ENCODE assay signal across 22 cellular contexts in the genomic region with DNA sequence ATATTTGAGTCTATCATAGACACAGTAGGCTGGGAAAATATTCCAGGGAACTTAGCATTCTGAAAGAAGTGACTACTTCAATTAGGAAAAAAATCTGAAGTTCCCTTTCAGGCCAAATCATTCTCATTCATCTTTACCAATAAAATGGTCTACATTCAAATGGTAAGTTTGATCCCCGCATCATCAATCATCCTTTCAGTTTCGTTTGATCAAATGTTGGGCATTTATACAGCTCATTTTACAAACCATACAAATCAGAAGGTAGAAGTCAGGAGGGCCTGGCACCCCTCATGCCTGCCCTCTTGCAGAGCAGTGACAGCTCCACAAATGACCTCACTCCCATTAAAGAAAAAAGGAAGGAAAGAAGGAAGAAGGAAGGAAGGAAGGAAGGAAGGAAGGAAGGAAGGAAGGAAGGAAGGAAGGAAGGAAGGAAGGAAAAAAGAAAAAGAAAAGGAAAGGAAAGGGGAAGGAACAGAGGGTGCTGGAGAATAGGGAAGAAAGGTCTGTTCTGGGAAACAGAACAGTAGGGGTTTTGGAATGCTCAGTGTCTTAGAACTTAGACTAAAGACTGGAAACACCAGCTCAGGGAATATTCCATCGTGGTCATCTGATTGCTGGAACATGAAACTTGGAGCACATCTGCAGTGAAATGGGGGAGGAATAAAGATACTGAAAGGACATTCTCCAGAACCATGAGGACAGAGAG.
A peak's percentile ranks its signal among the peaks of the same experiment; 100 is the strongest.
DNase-seq lines count a peak whose midpoint lies in the region; ATAC-seq and TF ChIP-seq lines count a peak whose summit lies in the region.
"Had no signal": no experiment of that assay in that cellular context is flagged by ENCODE, and none has a peak within 500 bp of the region (broad histone marks: within the 10 kb centered on the region; RNA-seq: fewer than 3 reads in every experiment).

No MANE protein-coding gene starts in this region.

- TF ChIP-seq CTCF in choroid plexus epithelial cell (conservative IDR thresholded peaks at IDR 0.05; ENCODE audit: low read depth, low read length) (no peak), nephron progenitor cell (IDR thresholded peaks at IDR 0.05) (no peak)

- no peaks in the 10 kb centered on the region for H4K20me1 ChIP-seq in BLaER1

- no peak overlapping the region for H3K9ac ChIP-seq in BLaER1

- H3K4me2 ChIP-seq in BLaER1, result peak overlapping the region; percentile 51; the same call in 1 of the 2 replicates
- H3K4me2 ChIP-seq: hepatocyte had no signal

- peaks cover 7% of the 10 kb centered on the region for H3K9me3 Mint-ChIP-seq in nephron progenitor cell

- no peak overlapping the region for H3K27ac ChIP-seq in BLaER1
- H3K27ac ChIP-seq: hepatocyte, VCaP had no signal

- H3K4me3 ChIP-seq in BLaER1 (no peak overlapping the region), choroid plexus epithelial cell (ENCODE audit: low read depth, low read length) (no peak overlapping the region)
- H3K4me3 ChIP-seq: dorsolateral prefrontal cortex, hepatocyte, MG63 had no signal

- peaks cover 85% of the 10 kb centered on the region for H3K4me1 Mint-ChIP-seq in nephron progenitor cell

- H3K27me3 Mint-ChIP-seq in nephron progenitor cell (ENCODE audit: low read depth, poor library complexity), result no peaks in the 10 kb centered on the region

- ATAC-seq in HG02852 (IDR thresholded peaks at IDR 0.05; ENCODE audit: unreplicated experiment) (no peak), HG02763 (IDR thresholded peaks at IDR 0.05; ENCODE audit: unreplicated experiment) (no peak)
- ATAC-seq: right cardiac atrium, Right ventricle myocardium inferior had no signal

- H3K36me3 ChIP-seq in BLaER1, result no peaks in the 10 kb centered on the region
- H3K36me3 ChIP-seq: MG63 had no signal

- peak overlapping the region; percentile 21 for H3K27ac Mint-ChIP-seq in nephron progenitor cell

- H3K27me3 ChIP-seq in BLaER1, result no peaks in the 10 kb centered on the region
- H3K27me3 ChIP-seq: dorsolateral prefrontal cortex, hepatocyte, MG63 had no signal

- H3K36me3 Mint-ChIP-seq in nephron progenitor cell (ENCODE audit: low read depth), result peaks cover 11% of the 10 kb centered on the region

- peaks cover 56% of the 10 kb centered on the region for H3K4me1 ChIP-seq in BLaER1

- DNase-seq in EH (ENCODE audit: low read depth), result peak; percentile 28
- peak; percentile 58 for DNase-seq in choroid plexus epithelial cell (ENCODE audit: low read depth)
- no peak for DNase-seq in nephron progenitor cell
- DNase-seq in DMS79 (lab: John Stamatoyannopoulos, UW), result no peak
- DNase-seq in stimulated activated CD4-positive, alpha-beta T cell treated with anti-CD3 and anti-CD28 coated beads, Interleukin-4, amount 100 ng/mL, for 24 hours, result no peak
- DNase-seq: activated naive CD4-positive, alpha-beta T cell treated with Interleukin-2 at 50 U/mL for 16 hours; AML-193; dorsolateral prefrontal cortex; kidney glomerular epithelial cell; MG63; midbrain; NCI-H1694 treated with DMSO at 0.1 percent for 48 hours; NCI-H510A treated with DMSO at 0.1 percent for 48 hours; nucleus accumbens; right cardiac atrium; stimulated activated CD4-positive, alpha-beta T cell treated with anti-CD3 and anti-CD28 coated beads, Interleukin-1b, Interleukin-23, amount 100 ng/mL, for 48 hours had no signal

- peaks cover 2% of the 10 kb centered on the region for H3K9me3 ChIP-seq in BLaER1
- H3K9me3 ChIP-seq: MG63 had no signal

- no peak overlapping the region for H3K4me3 Mint-ChIP-seq in nephron progenitor cell

Comparison
In these comparisons a context has a peak if more than half of its experiments do, and no peak if none do; other contexts are left out.
1. DNase-seq: peak in EH (single experiment) and choroid plexus epithelial cell (single experiment); none in nephron progenitor cell (single experiment), DMS79 (single experiment) and stimulated activated CD4-positive, alpha-beta T cell treated with anti-CD3 and anti-CD28 coated beads, Interleukin-4, amount 100 ng/mL, for 24 hours (single experiment).